Comparison of ENCODE assay signal across 9 cellular contexts in the genomic region with DNA sequence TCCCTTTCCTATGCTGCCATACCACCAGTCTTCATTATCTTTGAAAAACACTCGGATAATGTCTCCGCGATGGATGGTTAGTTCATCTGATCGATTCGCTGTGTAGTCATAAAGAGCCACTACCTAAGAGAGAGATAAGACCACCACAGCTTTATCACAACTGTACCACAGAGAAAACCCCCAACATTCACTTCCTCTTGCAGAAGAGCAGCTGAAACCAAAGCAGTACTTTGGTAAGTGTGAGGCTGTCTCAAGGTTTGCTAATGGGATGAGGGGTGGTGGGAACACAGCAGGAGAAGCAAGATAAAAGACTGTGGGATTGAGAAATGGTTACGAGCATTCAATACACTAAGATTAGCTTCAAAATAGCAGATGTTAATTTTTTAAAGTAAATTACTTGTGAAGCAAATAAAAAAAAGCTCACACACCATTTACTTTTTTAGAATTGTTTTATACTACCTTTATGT.
A peak's percentile ranks its signal among the peaks of the same experiment; 100 is the strongest.
DNase-seq lines count a peak whose midpoint lies in the region; ATAC-seq and TF ChIP-seq lines count a peak whose summit lies in the region.
"Had no signal": no experiment of that assay in that cellular context is flagged by ENCODE, and none has a peak within 500 bp of the region (broad histone marks: within the 10 kb centered on the region; RNA-seq: fewer than 3 reads in every experiment).

No MANE protein-coding gene starts in this region.

- ATAC-seq in GM18498 (IDR thresholded peaks at IDR 0.05; ENCODE audit: unreplicated experiment): peak; percentile 96
- peak; percentile 96 for ATAC-seq in GM21737 (IDR thresholded peaks at IDR 0.05; ENCODE audit: unreplicated experiment)
- peak; percentile 73 for ATAC-seq in central memory CD8-positive, alpha-beta T cell (replicated peaks; ENCODE audit: extremely low read depth, poor library complexity, severe bottlenecking)

- no peak for TF ChIP-seq CTCF in right atrium auricular region (IDR thresholded peaks at IDR 0.05)

- H3K9me3 Mint-ChIP-seq in central memory CD8-positive, alpha-beta T cell: no peaks in the 10 kb centered on the region

- no peak overlapping the region for H3K9ac ChIP-seq in GM23248

- H3K27me3 ChIP-seq in GM23248 (replicated peaks; ENCODE audit: insufficient read depth) (no peaks in the 10 kb centered on the region), right atrium auricular region (no peaks in the 10 kb centered on the region)
- H3K27me3 ChIP-seq: esophagus muscularis mucosa had no signal

- H3K79me2 ChIP-seq in GM23248 (ENCODE audit: insufficient read depth): no peaks in the 10 kb centered on the region

- H3K4me1 ChIP-seq in GM23248 (ENCODE audit: insufficient read depth) (no peaks in the 10 kb centered on the region), right atrium auricular region (no peaks in the 10 kb centered on the region)
- H3K4me1 ChIP-seq: esophagus muscularis mucosa had no signal

- H3K27ac Mint-ChIP-seq in central memory CD8-positive, alpha-beta T cell (ENCODE audit: low read depth): no peak overlapping the region

- H4K20me1 ChIP-seq in GM23248 (ENCODE audit: insufficient read depth): no peaks in the 10 kb centered on the region

- no peak overlapping the region for H3K4me3 Mint-ChIP-seq in central memory CD8-positive, alpha-beta T cell

- H3K9me2 ChIP-seq in GM23248 (ENCODE audit: insufficient read depth): no peaks in the 10 kb centered on the region

- H3K4me3 ChIP-seq in GM23248: no peak overlapping the region
- H3K4me3 ChIP-seq in right atrium auricular region: no peak overlapping the region
- H3K4me3 ChIP-seq: esophagus muscularis mucosa had no signal

- H3F3A ChIP-seq in GM23248 (ENCODE audit: insufficient read depth): no peaks in the 10 kb centered on the region

- peaks cover 4% of the 10 kb centered on the region for H3K36me3 Mint-ChIP-seq in central memory CD8-positive, alpha-beta T cell (ENCODE audit: insufficient read depth)

- peaks cover 3% of the 10 kb centered on the region; the same call in 1 of the 2 replicates for H3K36me3 ChIP-seq in GM23248 (ENCODE audit: low read depth)
- H3K36me3 ChIP-seq in right atrium auricular region: no peaks in the 10 kb centered on the region

- no peak overlapping the region for H3K4me2 ChIP-seq in GM23248 (ENCODE audit: unreplicated experiment)

- WGBS in GM23248 (ENCODE audit: low coverage in 1 of 2, low lambda C conversion rate in 2 of 2, missing lambda C conversion rate in 2 of 2), 2 experiments: 90 to 91% methylated on average over 6 of the region's 6 CpGs

- in situ Hi-C loops in GM23248 (cut with MboI): no loop called here

- H3K9me3 ChIP-seq in GM23248 (ENCODE audit: low read depth) (no peaks in the 10 kb centered on the region), right atrium auricular region (no peaks in the 10 kb centered on the region)
- H3K9me3 ChIP-seq: esophagus muscularis mucosa had no signal

- H3K27ac ChIP-seq in GM23248: no peak overlapping the region
- H3K27ac ChIP-seq in right atrium auricular region: no peak overlapping the region
- H3K27ac ChIP-seq: esophagus muscularis mucosa had no signal

- H2AFZ ChIP-seq in GM23248: no peak overlapping the region

- no peaks in the 10 kb centered on the region for H3K27me3 Mint-ChIP-seq in central memory CD8-positive, alpha-beta T cell

- DNase-seq in HUDEP-2 (lab: John Stamatoyannopoulos, UW; ENCODE audit: unreplicated experiment in 76 of 76): peak in 73 of 76 experiments; percentile 24 to 100 (median 89)
- DNase-seq in central memory CD8-positive, alpha-beta T cell (ENCODE audit: low spot score in 2 of 2): no peak
- no peak for DNase-seq in glomerular visceral epithelial cell (ENCODE audit: extremely low spot score)
- DNase-seq in GM23248: no peak
- no peak for DNase-seq in LoVo (ENCODE audit: low spot score)
- DNase-seq in right atrium auricular region (ENCODE audit: low spot score): no peak

- H3K4me1 Mint-ChIP-seq in central memory CD8-positive, alpha-beta T cell: peaks cover 14% of the 10 kb centered on the region

Comparison
In these comparisons a context has a peak if more than half of its experiments do, and no peak if none do; other contexts are left out.
1. DNase-seq: peak in HUDEP-2 (73 of 76); none in central memory CD8-positive, alpha-beta T cell (0 of 2), glomerular visceral epithelial cell (single experiment), GM23248 (single experiment), LoVo (single experiment) and right atrium auricular region (single experiment).
2. Peak in every context shown above with its lines, with median percentiles within 50 percentile points of each other: ATAC-seq.